Comparison of ENCODE assay signal across 12 cellular contexts in the genomic region with DNA sequence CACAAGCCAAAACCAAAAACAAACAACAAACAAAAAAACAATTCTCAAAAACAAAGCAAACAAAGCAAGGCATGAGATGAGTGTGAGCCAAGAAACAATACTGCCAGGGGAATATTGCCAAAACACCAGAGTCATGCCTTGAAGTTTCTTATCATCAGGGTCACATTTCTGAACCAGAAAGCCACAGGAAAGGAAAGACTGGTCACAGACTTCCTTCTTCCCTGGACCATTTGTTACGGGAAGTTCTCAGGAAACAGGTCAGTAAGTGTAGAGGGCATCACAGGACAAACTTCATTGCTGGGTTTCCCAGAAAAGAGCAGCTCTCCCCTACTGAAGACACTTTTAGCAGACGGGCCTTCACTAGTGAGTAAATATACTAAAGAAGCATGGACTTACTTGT.
DNase-seq lines count a peak whose midpoint lies in the region; ATAC-seq and TF ChIP-seq lines count a peak whose summit lies in the region.
"Had no signal": no experiment of that assay in that cellular context is flagged by ENCODE, and none has a peak within 500 bp of the region (broad histone marks: within the 10 kb centered on the region; RNA-seq: fewer than 3 reads in every experiment).

No MANE protein-coding gene starts in this region.

- H3K4me1 Mint-ChIP-seq in CD14-positive monocyte, result peaks cover 8% of the 10 kb centered on the region
- no peaks in the 10 kb centered on the region for H3K4me1 Mint-ChIP-seq in activated naive CD8-positive, alpha-beta T cell treated with anti-CD3 and anti-CD28 coated beads for 36 hours
- H3K4me1 Mint-ChIP-seq: central memory CD8-positive, alpha-beta T cell had no signal

- peak overlapping the region; percentile 10 to 84 (median 62) for H3K27ac ChIP-seq in adrenal gland

- H3K27me3 ChIP-seq in adrenal gland, result no peaks in the 10 kb centered on the region

- H3K27ac Mint-ChIP-seq in CD14-positive monocyte, result peak overlapping the region in 4 of 7 donors; percentile 39 to 59 (median 46)
- no peak overlapping the region for H3K27ac Mint-ChIP-seq in activated naive CD8-positive, alpha-beta T cell treated with anti-CD3 and anti-CD28 coated beads for 36 hours

- DNase-seq in CD14-positive monocyte (ENCODE audit: low spot score), result no peak
- peak in 6 of 7 donors; percentile 40 to 73 (median 60) for DNase-seq in adrenal gland
- DNase-seq in left cardiac atrium, result no peak
- DNase-seq in pulmonary artery endothelial cell (ENCODE audit: low read depth, low spot score), result peak; percentile 97
- no peak for DNase-seq in DMS114 treated with DMSO at 0.1 percent for 48 hours (lab: John Stamatoyannopoulos, UW; ENCODE audit: unreplicated experiment)
- no peak for DNase-seq in activated naive CD8-positive, alpha-beta T cell treated with anti-CD3 and anti-CD28 coated beads for 36 hours
- DNase-seq: naive B cell; stimulated activated CD4-positive, alpha-beta T cell treated with anti-CD3 and anti-CD28 coated beads, Interleukin-4, amount 100 ng/mL, for 1 hour had no signal

- intact Hi-C loops in CD14-positive monocyte (cut with micrococcal nuclease), result no loop called here
- intact Hi-C loops in adrenal gland (cut with DNase I), result no loop called here
- intact Hi-C loops in left cardiac atrium (cut with DNase I), result no loop called here

- peaks cover 14 to 26% of the 10 kb centered on the region in 2 donors for H3K36me3 Mint-ChIP-seq in CD14-positive monocyte
- peaks cover 10% of the 10 kb centered on the region for H3K36me3 Mint-ChIP-seq in activated naive CD8-positive, alpha-beta T cell treated with anti-CD3 and anti-CD28 coated beads for 36 hours
- H3K36me3 Mint-ChIP-seq: naive B cell had no signal

- H3K9me3 Mint-ChIP-seq in CD14-positive monocyte, result peaks cover 0 to 3% (median 0%) of the 10 kb centered on the region in 7 donors
- no peaks in the 10 kb centered on the region for H3K9me3 Mint-ChIP-seq in activated naive CD8-positive, alpha-beta T cell treated with anti-CD3 and anti-CD28 coated beads for 36 hours

- no peak overlapping the region for H3K4me3 ChIP-seq in adrenal gland

- H3K27me3 Mint-ChIP-seq in CD14-positive monocyte (ENCODE audit: low read depth in 3 of 3), result peaks cover 0 to 1% (median 0%) of the 10 kb centered on the region in 3 donors
- no peaks in the 10 kb centered on the region for H3K27me3 Mint-ChIP-seq in activated naive CD8-positive, alpha-beta T cell treated with anti-CD3 and anti-CD28 coated beads for 36 hours
- H3K27me3 Mint-ChIP-seq: central memory CD8-positive, alpha-beta T cell; naive B cell had no signal

- TF ChIP-seq CTCF in CD14-positive monocyte (IDR thresholded peaks at IDR 0.05), result no peak
- TF ChIP-seq CTCF in adrenal gland (IDR thresholded peaks at IDR 0.05), result no peak

- no peaks in the 10 kb centered on the region for H3K9me3 ChIP-seq in adrenal gland (replicated peaks in 1 of 3)

- 7 to 9% (median 8%) methylated on average over 2 of the region's 2 CpGs for WGBS in adrenal gland, 4 donors

- ATAC-seq in left cardiac atrium, result peak; percentile 75 to 83
- ATAC-seq in HG03457 (IDR thresholded peaks at IDR 0.05; ENCODE audit: unreplicated experiment), result no peak
- no peak for ATAC-seq in HG02642 (IDR thresholded peaks at IDR 0.05; ENCODE audit: poor library complexity, unreplicated experiment)
- ATAC-seq: HCT116 had no signal

- H3K36me3 ChIP-seq in adrenal gland (replicated peaks in 1 of 2), result no peaks in the 10 kb centered on the region

- peaks cover 29 to 31% of the 10 kb centered on the region in 2 donors for H3K4me1 ChIP-seq in adrenal gland (replicated peaks in 1 of 2)

- no peak overlapping the region for H3K4me3 Mint-ChIP-seq in CD14-positive monocyte
- H3K4me3 Mint-ChIP-seq in activated naive CD8-positive, alpha-beta T cell treated with anti-CD3 and anti-CD28 coated beads for 36 hours, result no peak overlapping the region
- H3K4me3 Mint-ChIP-seq: central memory CD8-positive, alpha-beta T cell; naive B cell had no signal

- no peak for TF ChIP-seq POLR2A in adrenal gland (IDR thresholded peaks at IDR 0.05)

Comparison
In these comparisons a context has a peak if more than half of its experiments do, and no peak if none do; other contexts are left out.
1. DNase-seq: peak in adrenal gland (6 of 7) and pulmonary artery endothelial cell (single experiment); none in CD14-positive monocyte (single experiment), left cardiac atrium (single experiment), DMS114 treated with DMSO at 0.1 percent for 48 hours (single experiment) and activated naive CD8-positive, alpha-beta T cell treated with anti-CD3 and anti-CD28 coated beads for 36 hours (single experiment).
2. ATAC-seq: peak in left cardiac atrium (2 of 2); none in HG03457 (single experiment) and HG02642 (single experiment).